8 cellular contexts compared by ENCODE assay signal in the genomic region with DNA sequence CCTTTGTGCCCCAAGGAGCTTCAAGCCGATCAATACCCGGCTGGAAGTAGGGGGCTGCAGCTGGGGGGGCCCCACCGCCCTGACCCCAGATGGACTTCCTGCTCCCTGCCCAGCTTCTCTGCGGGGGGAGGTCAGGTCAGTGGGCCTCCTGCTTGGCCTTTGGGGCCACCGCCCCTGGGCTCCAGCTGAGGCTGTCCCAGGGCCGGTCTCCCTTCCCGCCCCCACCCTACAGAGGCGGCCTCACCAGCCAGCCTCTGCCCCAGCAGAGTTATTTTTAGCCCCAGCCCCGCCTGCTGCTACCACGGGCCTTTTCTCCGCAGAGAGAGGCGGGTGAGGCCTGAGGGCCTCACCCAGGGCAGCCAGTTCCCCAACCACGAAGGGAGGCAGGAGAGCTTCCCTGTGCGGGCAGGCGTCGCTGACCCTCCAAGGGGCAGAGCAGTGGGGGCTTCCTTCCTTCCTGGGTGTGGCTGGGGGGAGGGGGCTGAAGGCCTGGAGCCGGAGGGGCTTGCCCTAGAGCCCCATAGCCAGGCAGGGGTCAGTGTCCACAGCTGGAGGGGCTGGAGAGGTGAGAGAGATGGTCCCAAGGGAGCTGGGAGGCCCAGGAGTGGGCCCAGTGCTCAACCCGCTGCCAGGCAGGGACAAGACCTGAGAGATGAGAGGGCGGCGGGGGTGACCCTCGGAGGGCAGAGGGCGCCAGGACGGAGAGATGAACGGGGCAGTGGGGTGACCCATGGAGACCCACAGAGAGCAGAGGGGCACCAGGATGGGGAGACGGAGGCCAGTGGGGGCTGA. TPM values are rescaled to one million over a fixed set of nuclear protein-coding genes. Genes with fewer than 3 reads are reported as not detected.
A peak's percentile ranks its signal among the peaks of the same experiment; 100 is the strongest.
DNase-seq lines count a peak whose midpoint lies in the region; ATAC-seq and TF ChIP-seq lines count a peak whose summit lies in the region.

No MANE protein-coding gene starts in this region.

- TF ChIP-seq POLR2A in NB4 (IDR thresholded peaks at IDR 0.05; ENCODE audit: extremely low read depth, insufficient read length) = no peak

- peaks cover 32% of the 10 kb centered on the region for H3K4me1 Mint-ChIP-seq in activated naive CD8-positive, alpha-beta T cell treated with anti-CD3 and anti-CD28 coated beads, Interleukin-2, amount 50 U/mL, for 24 hours
- peaks cover 39 to 43% of the 10 kb centered on the region in 2 donors for H3K4me1 Mint-ChIP-seq in immature natural killer cell

- no peaks in the 10 kb centered on the region for H3K9me3 Mint-ChIP-seq in activated naive CD8-positive, alpha-beta T cell treated with anti-CD3 and anti-CD28 coated beads, Interleukin-2, amount 50 U/mL, for 24 hours
- no peaks in the 10 kb centered on the region for H3K9me3 Mint-ChIP-seq in immature natural killer cell

- peak overlapping the region; percentile 8 for H3K4me3 Mint-ChIP-seq in activated naive CD8-positive, alpha-beta T cell treated with anti-CD3 and anti-CD28 coated beads, Interleukin-2, amount 50 U/mL, for 24 hours
- H3K4me3 Mint-ChIP-seq in immature natural killer cell = peak overlapping the region; percentile 47 to 73 (median 60)

- H3K36me3 Mint-ChIP-seq in activated naive CD8-positive, alpha-beta T cell treated with anti-CD3 and anti-CD28 coated beads, Interleukin-2, amount 50 U/mL, for 24 hours (ENCODE audit: low read depth) = no peaks in the 10 kb centered on the region
- no peaks in the 10 kb centered on the region for H3K36me3 Mint-ChIP-seq in immature natural killer cell

- TF ChIP-seq CTCF in NB4 (IDR thresholded peaks at IDR 0.05; ENCODE audit: low read depth, low read length) = no peak

- H3K27me3 Mint-ChIP-seq in activated naive CD8-positive, alpha-beta T cell treated with anti-CD3 and anti-CD28 coated beads, Interleukin-2, amount 50 U/mL, for 24 hours = no peaks in the 10 kb centered on the region
- H3K27me3 Mint-ChIP-seq in immature natural killer cell (ENCODE audit: low read depth in 3 of 3) = peaks cover 7 to 26% (median 24%) of the 10 kb centered on the region in 3 donors

- DNase-seq in CMK (ENCODE audit: low read depth) = peak; percentile 82
- DNase-seq in NB4 (ENCODE audit: low read depth) = peak; percentile 92
- peak; percentile 50 for DNase-seq in activated naive CD8-positive, alpha-beta T cell treated with anti-CD3 and anti-CD28 coated beads, Interleukin-2, amount 50 U/mL, for 24 hours
- DNase-seq in immature natural killer cell = peak; percentile 37 to 57 (median 56)
- DNase-seq in stimulated activated CD8-positive, alpha-beta memory T cell treated with anti-CD3 and anti-CD28 coated beads, Interleukin-4, amount 100 ng/mL, for 48 hours = peak; percentile 43
- DNase-seq in COR-L47 (lab: John Stamatoyannopoulos, UW) = no peak

- H3K27ac Mint-ChIP-seq in activated naive CD8-positive, alpha-beta T cell treated with anti-CD3 and anti-CD28 coated beads, Interleukin-2, amount 50 U/mL, for 24 hours = peak overlapping the region; percentile 39
- peak overlapping the region; percentile 68 to 97 (median 87) for H3K27ac Mint-ChIP-seq in immature natural killer cell

- peak overlapping the region; percentile 34 for H3K4me3 ChIP-seq in NB4 (ENCODE audit: low read depth, low read length)

- ATAC-seq in GM21390 (IDR thresholded peaks at IDR 0.05; ENCODE audit: unreplicated experiment) (peak; percentile 52), GM21717 (IDR thresholded peaks at IDR 0.05; ENCODE audit: unreplicated experiment) (no peak)
- peak; percentile 41 for ATAC-seq in activated naive CD8-positive, alpha-beta T cell treated with anti-CD3 and anti-CD28 coated beads, Interleukin-2, amount 50 U/mL, for 24 hours

RNA-seq across cellular contexts. Expression of gene PWWP2B, which starts 24.6 kb away (rescaled TPM):
- polyA plus RNA-seq in immature natural killer cell = 1 to 10 TPM; 4.0 to 7.3 (median 4.3) TPM
